Comparison of ENCODE assay signal across 1 cellular context in genomic region chr2:31294230-31294629, GRCh38.
TF ChIP-seq lines count a peak whose summit lies in the region.

No MANE protein-coding gene starts in this region.

TF ChIP-seq in GM23338, 12 proteins besides CTCF, POLR2A, EP300 and RAD21 (continued from another document):
- no peak for TF ChIP-seq ZNF462 (CRISPR knock-in tag; IDR thresholded peaks at IDR 0.05)
